8 cellular contexts compared by ENCODE assay signal in the genomic region with DNA sequence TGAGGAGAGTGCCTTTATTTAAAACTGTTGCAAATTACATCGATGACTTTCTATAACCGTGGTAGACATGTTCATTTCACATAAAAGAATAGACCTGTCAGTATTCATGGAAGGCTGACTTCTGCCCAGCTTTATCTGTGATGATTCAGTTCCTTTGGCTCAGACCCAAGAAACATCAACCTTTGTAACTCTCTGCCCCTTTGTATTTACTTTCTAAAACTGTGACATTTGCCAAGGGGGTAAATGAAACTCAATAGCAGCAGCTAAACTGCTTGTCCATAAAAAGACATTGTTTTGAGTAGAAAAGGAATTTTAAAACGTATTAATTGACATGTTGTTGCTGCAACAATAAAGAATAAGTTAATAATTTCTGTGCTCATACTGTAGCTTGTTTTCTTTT.
DNase-seq lines count a peak whose midpoint lies in the region; ATAC-seq and TF ChIP-seq lines count a peak whose summit lies in the region.

No MANE protein-coding gene starts in this region.

- peak overlapping the region; percentile 95 to 96 for H3K27ac ChIP-seq in thoracic aorta

- H3K27me3 ChIP-seq in thoracic aorta (replicated peaks; ENCODE audit: insufficient read depth), result no peaks in the 10 kb centered on the region

- H3K4me1 ChIP-seq in thoracic aorta (ENCODE audit: control insufficient read depth in 1 of 2, low read depth in 2 of 2), result peaks cover 33 to 56% of the 10 kb centered on the region in 2 donors

- no peaks in the 10 kb centered on the region for H3K36me3 ChIP-seq in thoracic aorta

- TF ChIP-seq CTCF in foreskin fibroblast (IDR thresholded peaks at IDR 0.05; ENCODE audit: low read depth, low read length), result no peak
- TF ChIP-seq CTCF in thoracic aorta (IDR thresholded peaks at IDR 0.05), result no peak

- no peaks in the 10 kb centered on the region for H3K9me3 ChIP-seq in thoracic aorta

- peak; percentile 12 for DNase-seq in NOMO-1 treated with DMSO at 0.1 percent for 48 hours (lab: John Stamatoyannopoulos, UW; ENCODE audit: unreplicated experiment)
- DNase-seq in NOMO-1 treated with dmso at 0.1 percent for 144 hours (lab: John Stamatoyannopoulos, UW; ENCODE audit: unreplicated experiment), result no peak
- DNase-seq in SHP77 (lab: John Stamatoyannopoulos, UW), result peak; percentile 97 to 98
- DNase-seq in foreskin fibroblast, result peak; percentile 60 to 84
- no peak for DNase-seq in thoracic aorta (ENCODE audit: low spot score)
- DNase-seq in DMS114 treated with DMSO at 0.1 percent for 48 hours (lab: John Stamatoyannopoulos, UW; ENCODE audit: unreplicated experiment), result no peak
- no peak for DNase-seq in islet precursor cell

- ATAC-seq in thoracic aorta (ENCODE audit: insufficient number of reproducible peaks, low FRiP score, low read depth), result no peak
- no peak for ATAC-seq in HG03571 (IDR thresholded peaks at IDR 0.05; ENCODE audit: unreplicated experiment)

- H3K4me3 ChIP-seq in foreskin fibroblast (ENCODE audit: low read depth in 1 of 2, low read length in 2 of 2) (no peak overlapping the region), thoracic aorta (no peak overlapping the region)

Comparison
In these comparisons a context has a peak if more than half of its experiments do, and no peak if none do; other contexts are left out.
1. DNase-seq: peak in NOMO-1 treated with DMSO at 0.1 percent for 48 hours (single experiment), SHP77 (2 of 2) and foreskin fibroblast (2 of 2); none in NOMO-1 treated with dmso at 0.1 percent for 144 hours (single experiment), thoracic aorta (single experiment), DMS114 treated with DMSO at 0.1 percent for 48 hours (single experiment) and islet precursor cell (single experiment).